ENCODE assay signal across 14 cellular contexts in the genomic region with DNA sequence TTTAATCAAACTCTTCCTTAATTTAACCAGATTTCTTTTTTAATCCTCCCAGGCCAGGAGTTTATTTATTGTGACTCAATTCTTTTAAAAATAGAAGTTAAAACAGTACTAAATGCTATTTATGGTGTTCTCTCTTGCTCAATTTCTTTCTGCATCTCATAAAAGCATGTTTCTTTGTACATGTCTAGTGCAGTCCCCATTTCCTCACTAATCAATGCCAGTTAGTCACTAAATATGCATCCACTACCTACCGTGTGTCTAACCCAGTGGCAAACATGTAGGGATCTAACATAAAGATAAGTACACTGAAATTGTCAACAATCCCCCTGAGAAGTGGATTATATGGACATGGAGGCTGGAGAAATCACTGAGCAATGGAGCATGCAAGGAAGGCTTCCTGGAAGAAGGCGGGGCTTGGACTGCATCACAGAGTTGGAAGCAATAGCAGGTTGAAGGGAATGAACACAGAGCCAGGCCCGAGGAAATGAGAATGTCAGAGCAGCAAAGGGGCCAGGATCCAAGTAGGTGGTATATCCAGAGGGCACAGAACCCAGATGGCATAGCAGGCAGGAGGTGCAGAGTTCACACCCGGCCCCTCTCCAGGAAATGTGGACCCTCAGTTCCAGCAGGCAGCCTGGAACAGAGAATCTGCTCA.
DNase-seq lines count a peak whose midpoint lies in the region; FAIRE-seq and TF ChIP-seq lines count a peak whose summit lies in the region.
"Had no signal": no experiment of that assay in that cellular context is flagged by ENCODE, and none has a peak within 500 bp of the region (broad histone marks: within the 10 kb centered on the region; RNA-seq: fewer than 3 reads in every experiment).

No MANE protein-coding gene starts in this region.

- no peaks in the 10 kb centered on the region for H4K20me1 ChIP-seq in H9 (ENCODE audit: control insufficient read depth, insufficient read depth, insufficient read length)
- no peaks in the 10 kb centered on the region for H4K20me1 ChIP-seq in osteoblast (ENCODE audit: insufficient read depth, low read length)

- no peak overlapping the region for H3K23ac ChIP-seq in H9 (ENCODE audit: insufficient read length, low read depth, low read length)

- WGBS in H9 (ENCODE audit: extremely low coverage, insufficient read length, low lambda C conversion rate): no CpG with 5 or more reads among the region's 4 CpGs
- 80 to 87% (median 82%) methylated on average over 4 of the region's 4 CpGs for WGBS in small intestine, 3 donors

- H3K4me2 ChIP-seq in H9 (ENCODE audit: insufficient read depth, insufficient read length, low read length) (no peak overlapping the region), osteoblast (ENCODE audit: insufficient read depth, low read length) (peak overlapping the region; percentile 2)

- no peak overlapping the region for H4K8ac ChIP-seq in H9 (replicated peaks; ENCODE audit: insufficient read length, low read depth, low read length)

- H3K79me1 ChIP-seq in H9 (ENCODE audit: insufficient read depth, low read depth, low read length, poor library complexity, severe bottlenecking): no peaks in the 10 kb centered on the region

- H2AFZ ChIP-seq in H9 (ENCODE audit: low read length) (no peak overlapping the region), osteoblast (ENCODE audit: low read length) (no peak overlapping the region)

- H3K36me3 Mint-ChIP-seq in H9 (ENCODE audit: insufficient read depth in 1 of 3, low read depth in 3 of 3): no peaks in the 10 kb centered on the region

- no peak overlapping the region for H2BK20ac ChIP-seq in H9 (ENCODE audit: low read depth, low read length, poor library complexity, severe bottlenecking)

- H3K27me3 ChIP-seq in H9 (ENCODE audit: insufficient read depth, low read length): no peaks in the 10 kb centered on the region
- H3K27me3 ChIP-seq in osteoblast (ENCODE audit: insufficient read depth, low read length): no peaks in the 10 kb centered on the region
- H3K27me3 ChIP-seq in small intestine (ENCODE audit: control insufficient read depth in 2 of 2, insufficient read depth in 2 of 2, low read length in 2 of 2): no peaks in the 10 kb centered on the region

- H3K4me1 ChIP-seq in H9 (ENCODE audit: insufficient read depth, low read length) (no peaks in the 10 kb centered on the region), osteoblast (ENCODE audit: insufficient read depth, low read length) (peaks cover 30% of the 10 kb centered on the region), small intestine (ENCODE audit: control insufficient read depth in 2 of 2, insufficient read depth in 1 of 2, low read depth in 1 of 2, low read length in 1 of 2) (no peaks in the 10 kb centered on the region)

- no peak overlapping the region for H3K14ac ChIP-seq in H9 (ENCODE audit: insufficient read depth, low read length)

- DNase-seq in AG10803 (ENCODE audit: low read depth) (peak; percentile 48), H9 (no peak), cerebellar cortex (ENCODE audit: low spot score) (peak; percentile 52), osteoblast (ENCODE audit: insufficient read length, low spot score, missing footprints) (no peak), hypothalamus (lab: John Stamatoyannopoulos, UW) (no peak), HuH-7.5 (ENCODE audit: low spot score) (no peak), small intestine (no peak), NCI-H69 (lab: John Stamatoyannopoulos, UW) (no peak)
- DNase-seq: DMS153, KG1, NCI-H1105, SW 1271 had no signal

- H2BK5ac ChIP-seq in H9 (ENCODE audit: insufficient read length, low read length): no peak overlapping the region

- no peak overlapping the region for H4K91ac ChIP-seq in H9 (ENCODE audit: insufficient read length, low read depth, low read length)

- no peak overlapping the region for H3K4me3 Mint-ChIP-seq in H9

- H3K18ac ChIP-seq in H9 (ENCODE audit: insufficient read length, low read depth, low read length): no peak overlapping the region

- H4K5ac ChIP-seq in H9 (ENCODE audit: insufficient read length, low read depth, low read length): no peak overlapping the region

- no peak overlapping the region for H2AK5ac ChIP-seq in H9 (ENCODE audit: insufficient read length, low read length)

- H3K79me2 ChIP-seq in H9 (ENCODE audit: insufficient read depth, low read length) (no peaks in the 10 kb centered on the region), osteoblast (ENCODE audit: insufficient read depth, low read length) (no peaks in the 10 kb centered on the region)

- H2BK15ac ChIP-seq in H9 (ENCODE audit: low read depth, low read length): no peak overlapping the region

- no peak overlapping the region for H3K4me3 ChIP-seq in AG10803 (ENCODE audit: low read length)
- no peak overlapping the region for H3K4me3 ChIP-seq in osteoblast (ENCODE audit: insufficient read depth, low read length)
- H3K4me3 ChIP-seq in small intestine (ENCODE audit: low read depth in 1 of 2, low read length in 2 of 2): no peak overlapping the region

- no peak for FAIRE-seq in small intestine (lab: Jason Lieb, UNC)
- FAIRE-seq: endothelial cell of umbilical vein had no signal

- no peak overlapping the region for H2BK12ac ChIP-seq in H9 (ENCODE audit: insufficient read length, low read depth, low read length)

- H3K4ac ChIP-seq in H9 (ENCODE audit: low read depth, low read length): no peak overlapping the region

- H3K36me3 ChIP-seq in osteoblast (ENCODE audit: insufficient read depth, low read length) (no peaks in the 10 kb centered on the region), small intestine (ENCODE audit: control insufficient read depth in 2 of 2, insufficient read depth in 2 of 2, low read length in 2 of 2) (no peaks in the 10 kb centered on the region)

- no peak for TF ChIP-seq CTCF in AG10803 (conservative IDR thresholded peaks at IDR 0.05; ENCODE audit: low read length)
- no peak for TF ChIP-seq CTCF in H9 (conservative IDR thresholded peaks at IDR 0.05)
- no peak for TF ChIP-seq CTCF in osteoblast (IDR thresholded peaks at IDR 0.05; ENCODE audit: extremely low read depth, low read depth, low read length)

- H3K9me3 ChIP-seq in H9 (ENCODE audit: control insufficient read depth, low read depth, low read length): no peaks in the 10 kb centered on the region
- no peaks in the 10 kb centered on the region for H3K9me3 ChIP-seq in osteoblast (ENCODE audit: low read depth, low read length)
- H3K9me3 ChIP-seq in small intestine (ENCODE audit: control insufficient read depth, low read depth): no peaks in the 10 kb centered on the region

- no peaks in the 10 kb centered on the region for H3K23me2 ChIP-seq in H9 (ENCODE audit: insufficient read length, low read depth, low read length, poor library complexity, severe bottlenecking)

- H3K9me3 Mint-ChIP-seq in H9: no peaks in the 10 kb centered on the region

- no peak overlapping the region for H2BK120ac ChIP-seq in H9 (ENCODE audit: low read depth, low read length, poor library complexity, severe bottlenecking)

- H3T11ph ChIP-seq in H9 (ENCODE audit: low read length): no peak overlapping the region

- peak overlapping the region in 2 of 3 experiments; percentile 10 to 53; a peak in 3 of 7 replicates for H3K27ac Mint-ChIP-seq in H9

- no peak overlapping the region for H3K56ac ChIP-seq in H9 (ENCODE audit: insufficient read length, low read depth, low read length)

- no peaks in the 10 kb centered on the region for H3K27me3 Mint-ChIP-seq in H9 (ENCODE audit: low read depth)

- peaks cover 0 to 5% of the 10 kb centered on the region in 2 experiments; a peak in 2 of 4 replicates for H3K4me1 Mint-ChIP-seq in H9

- H3K9ac ChIP-seq in H9 (ENCODE audit: extremely low read depth, insufficient read length, low read length): no peak overlapping the region

- H3K27ac ChIP-seq in H9 (ENCODE audit: insufficient read length, low read depth, low read length): no peak overlapping the region
- peak overlapping the region; percentile 78 for H3K27ac ChIP-seq in osteoblast (ENCODE audit: low read depth, low read length)
- H3K27ac ChIP-seq in small intestine (ENCODE audit: low read depth in 1 of 2, low read length in 1 of 2): no peak overlapping the region
- H3K27ac ChIP-seq: C4-2B had no signal

Comparison
In these comparisons a context has a peak if more than half of its experiments do, and no peak if none do; other contexts are left out.
1. DNase-seq: peak in AG10803 (single experiment) and cerebellar cortex (single experiment); none in H9 (single experiment), osteoblast (single experiment), hypothalamus (0 of 51), HuH-7.5 (single experiment), small intestine (single experiment) and NCI-H69 (single experiment).